ENCODE assay signal across 7 cellular contexts in the genomic region with DNA sequence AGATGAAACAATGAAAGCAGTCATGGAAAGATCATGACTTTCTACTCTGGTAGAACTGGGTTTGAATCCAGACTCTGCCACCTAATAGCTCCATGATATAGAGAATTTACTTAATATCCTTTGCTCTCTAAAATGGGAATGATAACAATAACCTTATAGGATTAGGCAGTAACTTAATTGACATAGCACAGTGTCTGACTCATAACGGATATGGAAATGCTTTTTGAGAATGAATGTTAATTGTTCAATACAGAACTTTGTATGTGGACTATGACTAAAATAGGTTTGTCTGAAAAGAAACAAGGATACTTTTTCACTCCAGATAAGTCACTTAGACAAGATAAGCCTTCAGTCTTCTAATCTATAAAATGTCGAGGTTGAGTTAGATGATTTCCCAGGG.
"Had no signal": no experiment of that assay in that cellular context is flagged by ENCODE, and none has a peak within 500 bp of the region (broad histone marks: within the 10 kb centered on the region; RNA-seq: fewer than 3 reads in every experiment).

No MANE protein-coding gene starts in this region.

- H3K4me2 ChIP-seq: KMS-11 had no signal

- H3K4me3 ChIP-seq: K562 had no signal

- H3K9ac ChIP-seq: KMS-11 had no signal

- DNase-seq: IMR-90, KBM-7, KG1 had no signal

- ATAC-seq: HepG2, K562 had no signal

- H3K27ac ChIP-seq: HL-60, KMS-11 had no signal
